16 cellular contexts compared by ENCODE assay signal in genomic region chr2:69021727-69022126, GRCh38. TPM values are rescaled to one million over a fixed set of nuclear protein-coding genes. Genes with fewer than 3 reads are reported as not detected.
A peak's percentile ranks its signal among the peaks of the same experiment; 100 is the strongest.
DNase-seq lines count a peak whose midpoint lies in the region; ATAC-seq and TF ChIP-seq lines count a peak whose summit lies in the region.
"Had no signal": no experiment of that assay in that cellular context is flagged by ENCODE, and none has a peak within 500 bp of the region (broad histone marks: within the 10 kb centered on the region; RNA-seq: fewer than 3 reads in every experiment).

No MANE protein-coding gene starts in this region.

- H4K20me1 ChIP-seq in smooth muscle cell (ENCODE audit: low read depth) (peaks cover 100% of the 10 kb centered on the region), osteoblast (ENCODE audit: insufficient read depth, low read length) (peaks cover 79% of the 10 kb centered on the region)

- H3F3A ChIP-seq in smooth muscle cell (ENCODE audit: low read depth), result peaks cover 13% of the 10 kb centered on the region

- WGBS in smooth muscle cell (ENCODE audit: low lambda C conversion rate), result 59% methylated on average over 4 of the region's 4 CpGs

- TF ChIP-seq CTCF in RWPE2 (IDR thresholded peaks at IDR 0.05; ENCODE audit: poor library complexity, severe bottlenecking) (no peak), foreskin keratinocyte (conservative IDR thresholded peaks at IDR 0.05) (no peak), smooth muscle cell (IDR thresholded peaks at IDR 0.05; ENCODE audit: borderline replicate concordance, insufficient read depth, poor library complexity, severe bottlenecking) (no peak), osteoblast (IDR thresholded peaks at IDR 0.05; ENCODE audit: extremely low read depth, low read depth, low read length) (no peak)

- H3K27me3 ChIP-seq in RWPE2 (ENCODE audit: insufficient read depth, poor library complexity, severe bottlenecking) (no peaks in the 10 kb centered on the region), foreskin keratinocyte (no peaks in the 10 kb centered on the region), smooth muscle cell (ENCODE audit: low read depth) (no peaks in the 10 kb centered on the region), osteoblast (ENCODE audit: insufficient read depth, low read length) (no peaks in the 10 kb centered on the region)

- no peak for ATAC-seq in RWPE2 (ENCODE audit: low read depth)
- ATAC-seq in foreskin keratinocyte, result no peak
- no peak for ATAC-seq in GM18867 (IDR thresholded peaks at IDR 0.05; ENCODE audit: unreplicated experiment)
- ATAC-seq: CD8-positive, alpha-beta T cell had no signal

- H3K79me2 ChIP-seq in smooth muscle cell (ENCODE audit: low read depth), result peaks cover 100% of the 10 kb centered on the region
- H3K79me2 ChIP-seq in osteoblast (ENCODE audit: insufficient read depth, low read length), result peaks cover 100% of the 10 kb centered on the region

- no peak overlapping the region for H3K4me3 ChIP-seq in RWPE2 (ENCODE audit: severe bottlenecking)
- H3K4me3 ChIP-seq in smooth muscle cell, result no peak overlapping the region
- no peak overlapping the region for H3K4me3 ChIP-seq in osteoblast (ENCODE audit: insufficient read depth, low read length)

- H2AFZ ChIP-seq in smooth muscle cell (ENCODE audit: low read depth) (no peak overlapping the region), osteoblast (ENCODE audit: low read length) (no peak overlapping the region)

- H3K9ac ChIP-seq in smooth muscle cell (ENCODE audit: low read depth), result no peak overlapping the region

- no peaks in the 10 kb centered on the region for H3K9me3 ChIP-seq in RWPE2 (ENCODE audit: severe bottlenecking)
- no peaks in the 10 kb centered on the region for H3K9me3 ChIP-seq in smooth muscle cell (replicated peaks; ENCODE audit: low read depth)
- H3K9me3 ChIP-seq in osteoblast (ENCODE audit: low read depth, low read length), result no peaks in the 10 kb centered on the region
- H3K9me3 ChIP-seq: Caco-2 had no signal

- H3K36me3 ChIP-seq in RWPE2 (ENCODE audit: low read depth) (no peaks in the 10 kb centered on the region), smooth muscle cell (ENCODE audit: low read depth) (no peaks in the 10 kb centered on the region), osteoblast (ENCODE audit: insufficient read depth, low read length) (peaks cover 8% of the 10 kb centered on the region)

- H3K4me1 ChIP-seq in RWPE2 (ENCODE audit: insufficient read depth, poor library complexity, severe bottlenecking), result peaks cover 38% of the 10 kb centered on the region
- peaks cover 34% of the 10 kb centered on the region for H3K4me1 ChIP-seq in foreskin keratinocyte
- peaks cover 13% of the 10 kb centered on the region for H3K4me1 ChIP-seq in smooth muscle cell (ENCODE audit: low read depth)
- peaks cover 25% of the 10 kb centered on the region for H3K4me1 ChIP-seq in osteoblast (ENCODE audit: insufficient read depth, low read length)
- H3K4me1 ChIP-seq: Caco-2 had no signal

- H3K4me2 ChIP-seq in smooth muscle cell (peak overlapping the region; percentile 93), osteoblast (ENCODE audit: insufficient read depth, low read length) (no peak overlapping the region)

- H3K27ac ChIP-seq in RWPE2 (ENCODE audit: poor library complexity, severe bottlenecking) (peak overlapping the region; percentile 8), foreskin keratinocyte (peak overlapping the region; percentile 48), smooth muscle cell (ENCODE audit: low read depth) (peak overlapping the region; percentile 39), osteoblast (ENCODE audit: low read depth, low read length) (no peak overlapping the region)

- DNase-seq in NCI-H2227 (lab: John Stamatoyannopoulos, UW; ENCODE audit: unreplicated experiment) (peak; percentile 7), RWPE2 (ENCODE audit: low spot score) (no peak), foreskin keratinocyte (no peak), smooth muscle cell (lab: John Stamatoyannopoulos, UW; ENCODE audit: unreplicated experiment) (no peak), midbrain (lab: John Stamatoyannopoulos, UW) (no peak), osteoblast (ENCODE audit: insufficient read length, low spot score, missing footprints) (no peak)
- DNase-seq: Caco-2; CD8-positive, alpha-beta T cell; DND-41; GDM1; GOT3; H9 had no signal

RNA-seq across cellular contexts. Expression of gene ANTXR1, which starts 8.7 kb away (rescaled TPM):
- total RNA-seq in foreskin keratinocyte, result 30.3 and 31.0 TPM in 2 replicates
- 12.3 and 14.0 TPM in 2 replicates for polyA plus RNA-seq in foreskin keratinocyte
- 292 and 302 TPM in 2 replicates for total RNA-seq in smooth muscle cell
- 230 and 309 TPM in 2 replicates for polyA plus RNA-seq in smooth muscle cell
- 123 and 134 TPM in 2 replicates for total RNA-seq in osteoblast
- total RNA-seq: CD8-positive, alpha-beta T cell had no signal
- polyA plus RNA-seq: CD14-positive monocyte had no signal

RNA-seq across cellular contexts. Expression of gene GKN1, which starts 47.3 kb away (rescaled TPM):
- 0.41 TPM in 1 of 2 replicates, not detected in the other for total RNA-seq in foreskin keratinocyte
- polyA plus RNA-seq in foreskin keratinocyte, result 0.10 and 0.18 TPM in 2 replicates
- not detected in 2 replicates for total RNA-seq in smooth muscle cell
- 1.4 TPM in 1 of 2 replicates, not detected in the other for polyA plus RNA-seq in smooth muscle cell
- 0.29 TPM in 1 of 2 replicates, not detected in the other for total RNA-seq in osteoblast
- total RNA-seq: Caco-2; CD8-positive, alpha-beta T cell; H9; HT1080 had no signal
- polyA plus RNA-seq: BJ, CD14-positive monocyte had no signal
